8 cellular contexts compared by ENCODE assay signal in genomic region chr3:45225465-45226205, GRCh38. TPM values are rescaled to one million over a fixed set of nuclear protein-coding genes. Genes with fewer than 3 reads are reported as not detected.
DNase-seq lines count a peak whose midpoint lies in the region; ATAC-seq and TF ChIP-seq lines count a peak whose summit lies in the region.

No MANE protein-coding gene starts in this region.

- no peaks in the 10 kb centered on the region for H3K36me3 Mint-ChIP-seq in type B pancreatic cell

- peaks cover 23% of the 10 kb centered on the region for H3K4me1 Mint-ChIP-seq in type B pancreatic cell (ENCODE audit: unreplicated experiment)

- TF ChIP-seq CTCF in type B pancreatic cell (conservative IDR thresholded peaks at IDR 0.05) = no peak

- ATAC-seq in GM19025 (IDR thresholded peaks at IDR 0.05; ENCODE audit: low read depth, unreplicated experiment) (peak; percentile 43), HG03354 (IDR thresholded peaks at IDR 0.05; ENCODE audit: poor library complexity, severe bottlenecking, unreplicated experiment) (peak; percentile 46)

- H3K4me3 Mint-ChIP-seq in type B pancreatic cell = peak overlapping the region; percentile 96

- no peak overlapping the region for H3K27ac Mint-ChIP-seq in type B pancreatic cell

- H3K9me3 Mint-ChIP-seq in type B pancreatic cell = no peaks in the 10 kb centered on the region

- peaks cover 72% of the 10 kb centered on the region for H3K27me3 Mint-ChIP-seq in type B pancreatic cell

- DNase-seq in AG08396 (ENCODE audit: low spot score) (peak; percentile 51), mucosa of gallbladder (ENCODE audit: low spot score) (peak; percentile 17), type B pancreatic cell (ENCODE audit: extremely low spot score, unreplicated experiment) (no peak), NOMO-1 treated with dmso at 0.1 percent for 144 hours (lab: John Stamatoyannopoulos, UW; ENCODE audit: unreplicated experiment) (no peak)
- peak; percentile 16 for DNase-seq in activated CD4-positive, alpha-beta T cell treated with anti-CD3 and anti-CD28 coated beads for 1 hour
- DNase-seq in effector CD4-positive, alpha-beta T cell = peak; percentile 3

RNA-seq across cellular contexts. Expression of gene TMEM158, which starts 0.5 kb away (rescaled TPM):
- total RNA-seq in mucosa of gallbladder = 14.6 TPM
- total RNA-seq in type B pancreatic cell (ENCODE audit: low replicate concordance) = 8.9 and 10.1 TPM in 2 replicates

Comparison
In these comparisons a context has a peak if more than half of its experiments do, and no peak if none do; other contexts are left out.
1. DNase-seq: peak in AG08396 (single experiment), activated CD4-positive, alpha-beta T cell treated with anti-CD3 and anti-CD28 coated beads for 1 hour (single experiment), effector CD4-positive, alpha-beta T cell (single experiment) and mucosa of gallbladder (single experiment); none in type B pancreatic cell (single experiment) and NOMO-1 treated with dmso at 0.1 percent for 144 hours (single experiment).